Comparison of ENCODE assay signal across 8 cellular contexts in the genomic region with DNA sequence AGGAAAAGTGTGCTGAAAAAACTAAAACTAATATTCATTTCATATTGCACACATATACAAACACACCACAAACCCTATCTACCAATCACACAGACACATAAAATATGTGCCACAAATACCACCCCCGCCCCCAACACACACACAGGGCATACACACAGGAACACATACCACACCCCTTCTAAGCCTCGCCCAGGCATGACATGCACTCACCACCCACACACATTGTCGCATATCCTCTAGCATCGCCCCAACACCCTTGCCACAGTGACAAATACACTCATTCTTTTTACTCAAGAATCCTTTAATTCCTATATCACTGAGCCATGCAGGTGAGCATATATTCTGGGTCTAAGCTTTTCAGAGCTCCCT.
A peak's percentile ranks its signal among the peaks of the same experiment; 100 is the strongest.
DNase-seq lines count a peak whose midpoint lies in the region; ATAC-seq lines count a peak whose summit lies in the region.

No MANE protein-coding gene starts in this region.

- peak; percentile 74 for DNase-seq in activated CD8-positive, alpha-beta memory T cell treated with anti-CD3 and anti-CD28 coated beads, Interleukin-2, amount 50 U/mL, for 1 hour (ENCODE audit: extremely low read depth)
- DNase-seq in glomerular visceral epithelial cell (ENCODE audit: extremely low spot score) (peak; percentile 5), kidney glomerular epithelial cell (lab: John Stamatoyannopoulos, UW) (no peak), NOMO-1 treated with dmso at 0.1 percent for 144 hours (lab: John Stamatoyannopoulos, UW; ENCODE audit: unreplicated experiment) (no peak), DMS114 treated with DMSO at 0.1 percent for 48 hours (lab: John Stamatoyannopoulos, UW; ENCODE audit: unreplicated experiment) (no peak)
- peak; percentile 80 to 87 for DNase-seq in stimulated activated CD4-positive, alpha-beta T cell treated with anti-CD3 and anti-CD28 coated beads, Interleukin-2, amount 100 ng/mL, for 24 hours

- ATAC-seq in GM18870 (IDR thresholded peaks at IDR 0.05; ENCODE audit: unreplicated experiment) (peak; percentile 58), HG03575 (IDR thresholded peaks at IDR 0.05; ENCODE audit: extremely low read depth, insufficient number of reproducible peaks, low FRiP score, unreplicated experiment) (peak; percentile 77)

Comparison
In these comparisons a context has a peak if more than half of its experiments do, and no peak if none do; other contexts are left out.
1. DNase-seq: peak in activated CD8-positive, alpha-beta memory T cell treated with anti-CD3 and anti-CD28 coated beads, Interleukin-2, amount 50 U/mL, for 1 hour (single experiment), glomerular visceral epithelial cell (single experiment) and stimulated activated CD4-positive, alpha-beta T cell treated with anti-CD3 and anti-CD28 coated beads, Interleukin-2, amount 100 ng/mL, for 24 hours (2 of 2); none in kidney glomerular epithelial cell (single experiment), NOMO-1 treated with dmso at 0.1 percent for 144 hours (single experiment) and DMS114 treated with DMSO at 0.1 percent for 48 hours (single experiment).